Comparison of ENCODE assay signal across 1 cellular context in the genomic region with DNA sequence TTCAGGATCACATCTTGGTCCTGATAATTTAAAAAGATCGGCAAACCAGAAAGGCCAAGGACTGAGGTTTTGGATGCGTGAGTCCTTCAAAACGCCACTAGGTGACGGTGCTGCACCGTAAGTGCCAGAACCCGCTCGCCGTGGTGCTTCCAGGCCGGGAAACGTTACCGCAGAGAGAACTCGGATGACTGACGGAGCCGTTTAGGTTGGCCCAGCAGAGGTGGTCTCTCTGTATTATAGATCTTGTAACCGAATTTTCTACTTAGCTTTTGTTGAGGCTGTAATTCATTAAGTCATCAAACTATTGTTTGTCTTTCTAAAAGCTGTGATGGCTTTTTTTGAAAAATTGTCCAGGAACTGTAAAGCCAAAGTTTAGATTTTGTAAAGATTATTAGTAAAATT.
TF ChIP-seq lines count a peak whose summit lies in the region.

No MANE protein-coding gene starts in this region.

TF ChIP-seq in H1, 55 proteins besides CTCF, POLR2A, EP300 and RAD21 (continued from another document):
- peak; percentile 37; the same call in 1 of the 2 replicates for TF ChIP-seq JUND (IDR thresholded peaks at IDR 0.05; ENCODE audit: low read length)
- peak; percentile 45; the same call in 1 of the 2 replicates for TF ChIP-seq CEBPB (IDR thresholded peaks at IDR 0.05; ENCODE audit: low read depth, low read length)
- 0 out of 2 replicates have a peak, but pooled peaks have one; percentile 25 for TF ChIP-seq CREB1 (IDR thresholded peaks at IDR 0.05)
